ENCODE assay signal across 1 cellular context in the genomic region with DNA sequence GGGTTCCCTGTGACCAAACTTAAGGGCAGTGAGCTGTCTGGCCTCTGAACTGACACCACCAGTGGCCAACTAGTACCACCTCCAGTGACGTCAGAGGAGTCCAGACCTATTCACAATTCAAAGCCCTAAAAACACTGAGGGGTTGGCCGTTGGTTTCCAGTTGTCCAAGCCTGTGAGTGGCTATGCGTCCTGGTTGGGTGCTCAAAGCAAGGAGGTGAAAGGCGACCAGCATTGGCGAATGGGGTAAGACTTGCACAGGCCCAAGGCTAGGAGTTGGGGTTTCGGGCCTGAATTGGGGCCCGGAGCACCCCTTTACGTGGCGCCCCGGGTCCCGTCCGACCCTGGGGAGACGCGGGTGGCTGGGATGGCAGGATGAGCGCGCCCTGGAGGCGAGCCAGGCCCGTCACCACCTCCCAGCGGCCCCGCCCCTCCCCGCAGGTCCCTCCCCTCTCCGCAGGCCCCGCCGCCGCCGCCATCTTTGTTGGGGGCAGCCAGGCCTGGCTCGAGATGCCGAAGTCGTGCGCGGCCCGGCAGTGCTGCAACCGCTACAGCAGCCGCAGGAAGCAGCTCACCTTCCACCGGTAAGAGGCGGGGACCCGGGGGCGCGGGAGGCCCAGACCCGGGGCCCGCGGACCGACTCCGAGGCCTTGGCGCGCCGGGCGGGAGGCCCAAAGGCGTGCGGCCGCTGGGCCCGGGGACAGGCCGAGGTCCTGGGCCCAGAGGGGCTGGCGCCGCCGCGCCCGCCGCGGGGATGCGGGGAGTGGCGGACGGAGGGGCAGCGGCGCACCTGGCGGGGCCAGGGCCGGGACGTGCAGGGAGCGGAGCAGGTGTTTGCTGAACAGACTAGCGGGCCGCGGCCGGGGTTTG.
TF ChIP-seq lines count a peak whose summit lies in the region.

TSS of gene THAP3 (plus strand) at position 157 of the 867 bp plus-strand sequence. CDS start at position 508, 351 bp downstream.

TF ChIP-seq in K562, 482 proteins besides CTCF, POLR2A, EP300 and RAD21 (continued from another document and continues in another):
- TF ChIP-seq, protein P1, sequence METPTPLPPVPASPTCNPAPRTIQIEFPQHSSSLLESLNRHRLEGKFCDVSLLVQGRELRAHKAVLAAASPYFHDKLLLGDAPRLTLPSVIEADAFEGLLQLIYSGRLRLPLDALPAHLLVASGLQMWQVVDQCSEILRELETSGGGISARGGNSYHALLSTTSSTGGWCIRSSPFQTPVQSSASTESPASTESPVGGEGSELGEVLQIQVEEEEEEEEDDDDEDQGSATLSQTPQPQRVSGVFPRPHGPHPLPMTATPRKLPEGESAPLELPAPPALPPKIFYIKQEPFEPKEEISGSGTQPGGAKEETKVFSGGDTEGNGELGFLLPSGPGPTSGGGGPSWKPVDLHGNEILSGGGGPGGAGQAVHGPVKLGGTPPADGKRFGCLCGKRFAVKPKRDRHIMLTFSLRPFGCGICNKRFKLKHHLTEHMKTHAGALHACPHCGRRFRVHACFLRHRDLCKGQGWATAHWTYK (CRISPR knock-in tag; IDR thresholded peaks at IDR 0.05) = peak; percentile 25; the same call in 1 of the 2 replicates
- TF ChIP-seq SIX5 (IDR thresholded peaks at IDR 0.05; ENCODE audit: borderline replicate concordance in 1 of 2, insufficient read depth in 1 of 2, low read depth in 1 of 2, low read length in 2 of 2) (no peak; a peak in 1 of 4 replicates), VEZF1 (CRISPR knock-in tag; IDR thresholded peaks at IDR 0.05) (peak; percentile 84), BCL6 (CRISPR knock-in tag; IDR thresholded peaks at IDR 0.05) (no peak), RB1 (IDR thresholded peaks at IDR 0.05; ENCODE audit: low read depth) (peak; percentile 60), SRSF7 (optimal IDR thresholded peaks at IDR 0.05; ENCODE audit: low read depth, low read length) (no peak), CSDE1 (IDR thresholded peaks at IDR 0.05) (no peak), ZNF431 (CRISPR knock-in tag; IDR thresholded peaks at IDR 0.05) (0 out of 2 replicates have a peak, but pooled peaks have one; percentile 39), ZNF444 (CRISPR knock-in tag; IDR thresholded peaks at IDR 0.05) (no peak), THAP12 (CRISPR knock-in tag; IDR thresholded peaks at IDR 0.05) (peak; percentile 79), MTA3 (IDR thresholded peaks at IDR 0.05; ENCODE audit: borderline replicate concordance) (peak; percentile 90), NFXL1 (CRISPR knock-in tag; IDR thresholded peaks at IDR 0.05) (no peak), ZNF174 (CRISPR knock-in tag; IDR thresholded peaks at IDR 0.05) (no peak), MTF1 (CRISPR knock-in tag; IDR thresholded peaks at IDR 0.05; ENCODE audit: borderline replicate concordance) (no peak), RNF219 (CRISPR knock-in tag; IDR thresholded peaks at IDR 0.05) (no peak), JUND (IDR thresholded peaks at IDR 0.05; ENCODE audit: borderline replicate concordance, low read depth, low read length) (no peak; the same call in 1 of the 2 replicates), JUND (tag; IDR thresholded peaks at IDR 0.05; ENCODE audit: borderline replicate concordance, low read depth, low read length) (peak; percentile 36; the same call in 2 of the 3 replicates), ZNF354B (CRISPR knock-in tag; IDR thresholded peaks at IDR 0.05) (no peak), MXI1 (IDR thresholded peaks at IDR 0.05; ENCODE audit: low read depth, low read length) (0 out of 2 replicates have a peak, but pooled peaks have one; percentile 1), ZNF639 (CRISPR knock-in tag; conservative IDR thresholded peaks at IDR 0.05 in 1 of 2, IDR thresholded peaks at IDR 0.05 in 1 of 2) (0 out of 4 replicates have a peak, but pooled peaks of 1 of the 2 experiments have one; percentile 35), DMBX1 (CRISPR knock-in tag; IDR thresholded peaks at IDR 0.05; ENCODE audit: borderline replicate concordance) (no peak), ZBTB34 (CRISPR knock-in tag; IDR thresholded peaks at IDR 0.05) (no peak), U2AF2 (optimal IDR thresholded peaks at IDR 0.05; ENCODE audit: low read depth, low read length) (no peak), ID3 (CRISPR knock-in tag; IDR thresholded peaks at IDR 0.05) (no peak), ID3 (tag; IDR thresholded peaks at IDR 0.05) (0 out of 2 replicates have a peak, but pooled peaks have one; percentile 50), PHB (CRISPR knock-in tag; IDR thresholded peaks at IDR 0.05) (no peak; the same call in 1 of the 2 replicates), POLR2H (tag; IDR thresholded peaks at IDR 0.05; ENCODE audit: low read depth) (no peak), NR3C1 (CRISPR knock-in tag; IDR thresholded peaks at IDR 0.05) (no peak), NFE2L1 (tag; IDR thresholded peaks at IDR 0.05; ENCODE audit: borderline replicate concordance, low read depth) (no peak), PHB2 (IDR thresholded peaks at IDR 0.05; ENCODE audit: low read depth) (no peak), FOXA1 (IDR thresholded peaks at IDR 0.05; ENCODE audit: borderline replicate concordance) (no peak), FOSL1 (tag; conservative IDR thresholded peaks at IDR 0.05) (no peak), NFIX (CRISPR knock-in tag; IDR thresholded peaks at IDR 0.05; ENCODE audit: low read depth) (peak; percentile 26; the same call in 1 of the 2 replicates), ZNF778 (CRISPR knock-in tag; IDR thresholded peaks at IDR 0.05) (no peak), DIDO1 (tag; IDR thresholded peaks at IDR 0.05; ENCODE audit: low read depth) (no peak), KLF13 (tag; IDR thresholded peaks at IDR 0.05; ENCODE audit: borderline replicate concordance, low read depth) (peak; percentile 21; the same call in 1 of the 2 replicates), USF2 (CRISPR knock-in tag; IDR thresholded peaks at IDR 0.05) (no peak), ZNF766 (CRISPR knock-in tag; conservative IDR thresholded peaks at IDR 0.05) (no peak), MCM2 (IDR thresholded peaks at IDR 0.05; ENCODE audit: low read depth) (no peak), GABPB1 (CRISPR knock-in tag; IDR thresholded peaks at IDR 0.05) (0 out of 2 replicates have a peak, but pooled peaks have one; percentile 34)
- TF ChIP-seq, protein P2, sequence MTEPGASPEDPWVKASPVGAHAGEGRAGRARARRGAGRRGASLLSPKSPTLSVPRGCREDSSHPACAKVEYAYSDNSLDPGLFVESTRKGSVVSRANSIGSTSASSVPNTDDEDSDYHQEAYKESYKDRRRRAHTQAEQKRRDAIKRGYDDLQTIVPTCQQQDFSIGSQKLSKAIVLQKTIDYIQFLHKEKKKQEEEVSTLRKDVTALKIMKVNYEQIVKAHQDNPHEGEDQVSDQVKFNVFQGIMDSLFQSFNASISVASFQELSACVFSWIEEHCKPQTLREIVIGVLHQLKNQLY (CRISPR knock-in tag; conservative IDR thresholded peaks at IDR 0.05) = no peak
- TF ChIP-seq, protein P3, sequence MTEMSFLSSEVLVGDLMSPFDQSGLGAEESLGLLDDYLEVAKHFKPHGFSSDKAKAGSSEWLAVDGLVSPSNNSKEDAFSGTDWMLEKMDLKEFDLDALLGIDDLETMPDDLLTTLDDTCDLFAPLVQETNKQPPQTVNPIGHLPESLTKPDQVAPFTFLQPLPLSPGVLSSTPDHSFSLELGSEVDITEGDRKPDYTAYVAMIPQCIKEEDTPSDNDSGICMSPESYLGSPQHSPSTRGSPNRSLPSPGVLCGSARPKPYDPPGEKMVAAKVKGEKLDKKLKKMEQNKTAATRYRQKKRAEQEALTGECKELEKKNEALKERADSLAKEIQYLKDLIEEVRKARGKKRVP (CRISPR knock-in tag; IDR thresholded peaks at IDR 0.05) = no peak
- TF ChIP-seq, protein P4, sequence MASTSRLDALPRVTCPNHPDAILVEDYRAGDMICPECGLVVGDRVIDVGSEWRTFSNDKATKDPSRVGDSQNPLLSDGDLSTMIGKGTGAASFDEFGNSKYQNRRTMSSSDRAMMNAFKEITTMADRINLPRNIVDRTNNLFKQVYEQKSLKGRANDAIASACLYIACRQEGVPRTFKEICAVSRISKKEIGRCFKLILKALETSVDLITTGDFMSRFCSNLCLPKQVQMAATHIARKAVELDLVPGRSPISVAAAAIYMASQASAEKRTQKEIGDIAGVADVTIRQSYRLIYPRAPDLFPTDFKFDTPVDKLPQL (IDR thresholded peaks at IDR 0.05; ENCODE audit: extremely low read depth, insufficient read length) = no peak
- TF ChIP-seq, protein P5, sequence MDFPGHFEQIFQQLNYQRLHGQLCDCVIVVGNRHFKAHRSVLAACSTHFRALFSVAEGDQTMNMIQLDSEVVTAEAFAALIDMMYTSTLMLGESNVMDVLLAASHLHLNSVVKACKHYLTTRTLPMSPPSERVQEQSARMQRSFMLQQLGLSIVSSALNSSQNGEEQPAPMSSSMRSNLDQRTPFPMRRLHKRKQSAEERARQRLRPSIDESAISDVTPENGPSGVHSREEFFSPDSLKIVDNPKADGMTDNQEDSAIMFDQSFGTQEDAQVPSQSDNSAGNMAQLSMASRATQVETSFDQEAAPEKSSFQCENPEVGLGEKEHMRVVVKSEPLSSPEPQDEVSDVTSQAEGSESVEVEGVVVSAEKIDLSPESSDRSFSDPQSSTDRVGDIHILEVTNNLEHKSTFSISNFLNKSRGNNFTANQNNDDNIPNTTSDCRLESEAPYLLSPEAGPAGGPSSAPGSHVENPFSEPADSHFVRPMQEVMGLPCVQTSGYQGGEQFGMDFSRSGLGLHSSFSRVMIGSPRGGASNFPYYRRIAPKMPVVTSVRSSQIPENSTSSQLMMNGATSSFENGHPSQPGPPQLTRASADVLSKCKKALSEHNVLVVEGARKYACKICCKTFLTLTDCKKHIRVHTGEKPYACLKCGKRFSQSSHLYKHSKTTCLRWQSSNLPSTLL (IDR thresholded peaks at IDR 0.05) = no peak
